In the genomic region with DNA sequence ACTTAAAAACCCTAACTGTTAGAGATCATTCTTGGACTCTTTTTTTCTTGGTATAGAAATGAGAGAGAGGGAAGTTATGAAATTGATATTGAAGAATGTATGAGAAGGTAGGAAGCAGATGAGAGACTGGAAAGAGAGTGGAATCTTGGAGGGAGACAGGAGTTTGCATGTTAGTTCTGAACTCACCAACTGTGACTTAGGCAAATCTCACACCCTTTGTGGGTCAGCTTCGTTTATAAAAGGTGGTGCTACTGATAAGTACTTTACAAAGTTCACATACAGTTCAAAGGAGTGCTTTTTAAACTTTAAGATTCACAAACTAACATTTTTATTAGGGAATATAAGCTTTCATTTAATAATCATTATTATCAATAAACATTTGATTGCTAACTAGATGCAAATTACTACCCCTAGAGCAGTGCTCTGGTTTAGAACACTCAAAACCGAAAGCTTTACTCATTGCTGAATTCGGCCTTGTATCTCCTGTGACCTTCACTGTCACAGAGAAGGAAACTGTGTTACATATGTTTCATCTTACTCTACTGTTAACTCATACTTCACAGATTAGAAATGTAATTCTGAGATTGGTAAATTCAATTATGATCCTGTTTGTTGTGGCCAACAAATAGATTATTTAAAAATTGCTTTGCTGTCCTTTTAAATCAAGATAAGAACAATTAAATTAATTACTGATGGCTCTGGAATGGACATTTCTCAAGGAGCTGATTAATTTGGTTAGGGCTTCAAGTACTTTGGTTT, we compare ENCODE assay signal across 13 cellular contexts.
A peak's percentile ranks its signal among the peaks of the same experiment; 100 is the strongest.
DNase-seq lines count a peak whose midpoint lies in the region; ATAC-seq and TF ChIP-seq lines count a peak whose summit lies in the region.
"Had no signal": no experiment of that assay in that cellular context is flagged by ENCODE, and none has a peak within 500 bp of the region (broad histone marks: within the 10 kb centered on the region; RNA-seq: fewer than 3 reads in every experiment).

No MANE protein-coding gene starts in this region.

- CTCF ChIA-PET in activated CD4-positive, alpha-beta memory T cell treated with anti-CD3 and anti-CD28 coated beads for 36 hours (lab: Charles Lee): no interaction called here

- intact Hi-C loops in left colon (cut with DNase I, micrococcal nuclease): no loop called here
- intact Hi-C loops in activated CD4-positive, alpha-beta memory T cell treated with anti-CD3 and anti-CD28 coated beads for 36 hours (cut with micrococcal nuclease): no loop called here
- intact Hi-C loops in right lobe of liver (cut with DNase I): no loop called here

- TF ChIP-seq CTCF in type B pancreatic cell (conservative IDR thresholded peaks at IDR 0.05): no peak
- no peak for TF ChIP-seq CTCF in right lobe of liver (IDR thresholded peaks at IDR 0.05)

- H3K9me3 ChIP-seq in right lobe of liver: no peaks in the 10 kb centered on the region
- H3K9me3 ChIP-seq: thoracic aorta had no signal

- ATAC-seq in GM18907 (IDR thresholded peaks at IDR 0.05; ENCODE audit: unreplicated experiment) (peak; percentile 95), GM21576 (IDR thresholded peaks at IDR 0.05; ENCODE audit: unreplicated experiment) (peak; percentile 97), HG03135 (IDR thresholded peaks at IDR 0.05; ENCODE audit: unreplicated experiment) (peak; percentile 83), left colon (peak; percentile 74), right lobe of liver (no peak)

- DNase-seq in left colon (no peak), type B pancreatic cell (ENCODE audit: extremely low spot score, unreplicated experiment) (no peak), right lobe of liver (no peak)
- DNase-seq in activated CD4-positive, alpha-beta memory T cell treated with anti-CD3 and anti-CD28 coated beads for 36 hours: no peak
- no peak for DNase-seq in activated T-cell treated with anti-CD3 and anti-CD28 coated beads, Interleukin-2, amount 50 U/mL, for 24 hours
- DNase-seq: activated T-cell treated with anti-CD3 and anti-CD28 coated beads, Interleukin-2, amount 50 U/mL, for 1 hour; kidney; T-helper 9 cell had no signal

- H3K36me3 ChIP-seq in right lobe of liver: no peaks in the 10 kb centered on the region
- H3K36me3 ChIP-seq: cardiac muscle cell, thoracic aorta had no signal

- no peaks in the 10 kb centered on the region for H3K27me3 ChIP-seq in right lobe of liver
- H3K27me3 ChIP-seq: cardiac muscle cell had no signal

- WGBS in right lobe of liver (ENCODE audit: insufficient coverage, low coverage, low lambda C conversion rate, missing lambda C conversion rate): 35% methylated on average over 3 of the region's 3 CpGs

- no peaks in the 10 kb centered on the region for H3K36me3 Mint-ChIP-seq in type B pancreatic cell
- H3K36me3 Mint-ChIP-seq in activated CD4-positive, alpha-beta memory T cell treated with anti-CD3 and anti-CD28 coated beads for 36 hours: peaks cover 2% of the 10 kb centered on the region
- H3K36me3 Mint-ChIP-seq in activated T-cell treated with anti-CD3 and anti-CD28 coated beads, Interleukin-2, amount 50 U/mL, for 24 hours (ENCODE audit: low read depth): no peaks in the 10 kb centered on the region

- H3K4me3 ChIP-seq in right lobe of liver: no peak overlapping the region
- H3K4me3 ChIP-seq: cardiac muscle cell, thoracic aorta had no signal

- no peaks in the 10 kb centered on the region for H3K9me3 Mint-ChIP-seq in type B pancreatic cell
- H3K9me3 Mint-ChIP-seq in activated CD4-positive, alpha-beta memory T cell treated with anti-CD3 and anti-CD28 coated beads for 36 hours: no peaks in the 10 kb centered on the region
- no peaks in the 10 kb centered on the region for H3K9me3 Mint-ChIP-seq in activated T-cell treated with anti-CD3 and anti-CD28 coated beads, Interleukin-2, amount 50 U/mL, for 24 hours

- no peak overlapping the region for H3K27ac Mint-ChIP-seq in type B pancreatic cell
- no peak overlapping the region for H3K27ac Mint-ChIP-seq in activated CD4-positive, alpha-beta memory T cell treated with anti-CD3 and anti-CD28 coated beads for 36 hours
- H3K27ac Mint-ChIP-seq in activated T-cell treated with anti-CD3 and anti-CD28 coated beads, Interleukin-2, amount 50 U/mL, for 24 hours: no peak overlapping the region

- no peak for TF ChIP-seq POLR2A in right lobe of liver (IDR thresholded peaks at IDR 0.05)

- no peak overlapping the region for H3K4me3 Mint-ChIP-seq in type B pancreatic cell
- no peak overlapping the region for H3K4me3 Mint-ChIP-seq in activated CD4-positive, alpha-beta memory T cell treated with anti-CD3 and anti-CD28 coated beads for 36 hours
- no peak overlapping the region for H3K4me3 Mint-ChIP-seq in activated T-cell treated with anti-CD3 and anti-CD28 coated beads, Interleukin-2, amount 50 U/mL, for 24 hours

- H3K4me1 ChIP-seq in right lobe of liver: no peaks in the 10 kb centered on the region

- H3K4me1 Mint-ChIP-seq in type B pancreatic cell (ENCODE audit: unreplicated experiment): peaks cover 23% of the 10 kb centered on the region
- H3K4me1 Mint-ChIP-seq in activated CD4-positive, alpha-beta memory T cell treated with anti-CD3 and anti-CD28 coated beads for 36 hours (ENCODE audit: low read depth): no peaks in the 10 kb centered on the region
- no peaks in the 10 kb centered on the region for H3K4me1 Mint-ChIP-seq in activated T-cell treated with anti-CD3 and anti-CD28 coated beads, Interleukin-2, amount 50 U/mL, for 24 hours (ENCODE audit: low read depth)

- POLR2A ChIA-PET in activated CD4-positive, alpha-beta memory T cell treated with anti-CD3 and anti-CD28 coated beads for 36 hours (lab: Charles Lee): no interaction called here

- H3K27me3 Mint-ChIP-seq in type B pancreatic cell: no peaks in the 10 kb centered on the region
- peaks cover 14% of the 10 kb centered on the region for H3K27me3 Mint-ChIP-seq in activated CD4-positive, alpha-beta memory T cell treated with anti-CD3 and anti-CD28 coated beads for 36 hours
- H3K27me3 Mint-ChIP-seq in activated T-cell treated with anti-CD3 and anti-CD28 coated beads, Interleukin-2, amount 50 U/mL, for 24 hours: peaks cover 17% of the 10 kb centered on the region

- H3K27ac ChIP-seq in right lobe of liver: no peak overlapping the region
- H3K27ac ChIP-seq: cardiac muscle cell, thoracic aorta had no signal

Comparison
In these comparisons a context has a peak if more than half of its experiments do, and no peak if none do; other contexts are left out.
1. ATAC-seq: peak in GM18907 (single experiment), GM21576 (single experiment), HG03135 (single experiment) and left colon (single experiment); none in right lobe of liver (0 of 4).